ENCODE assay signal across 18 cellular contexts in the genomic region with DNA sequence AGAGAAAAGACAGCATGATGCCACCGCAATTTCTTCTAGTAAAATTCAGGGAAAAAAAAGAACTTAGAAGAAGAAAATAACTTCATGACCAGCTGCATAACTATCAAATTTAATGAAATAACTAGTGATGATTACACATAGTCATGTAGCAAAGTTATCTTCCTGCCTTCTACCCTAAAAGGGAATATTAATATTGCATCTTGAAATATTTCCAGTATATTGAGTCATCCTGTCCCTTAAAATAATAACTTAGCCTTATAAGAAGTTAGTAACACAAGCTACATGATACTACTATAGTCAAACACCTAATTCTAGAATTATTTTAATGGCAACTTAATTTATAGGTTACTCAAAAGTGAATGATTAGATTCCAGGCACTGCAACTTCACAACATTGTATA.
DNase-seq lines count a peak whose midpoint lies in the region; ATAC-seq and TF ChIP-seq lines count a peak whose summit lies in the region.
"Had no signal": no experiment of that assay in that cellular context is flagged by ENCODE, and none has a peak within 500 bp of the region (broad histone marks: within the 10 kb centered on the region; RNA-seq: fewer than 3 reads in every experiment).

No MANE protein-coding gene starts in this region.

- H4K8ac ChIP-seq in IMR-90 (ENCODE audit: low read depth in 2 of 2, low read length in 2 of 2), result no peak overlapping the region; a peak in 1 of 4 replicates

- H3K4me2 ChIP-seq in IMR-90 (ENCODE audit: low read depth, low read length), result no peak overlapping the region

- H3K4me1 ChIP-seq in IMR-90 (ENCODE audit: control insufficient read depth, insufficient read depth, low read length), result peaks cover 6% of the 10 kb centered on the region

- no peak overlapping the region for H2BK120ac ChIP-seq in IMR-90 (ENCODE audit: low read depth, low read length)

- H3K4me3 Mint-ChIP-seq in activated CD4-positive, alpha-beta T cell treated with anti-CD3 and anti-CD28 coated beads, Interleukin-2, amount 10 ng/mL, durations not matched to agents 24 days and 14 days, result no peak overlapping the region
- H3K4me3 Mint-ChIP-seq: CD4-positive, alpha-beta memory T cell had no signal

- no peak overlapping the region for H2BK15ac ChIP-seq in IMR-90 (ENCODE audit: low read depth, low read length)

- H3K36me3 ChIP-seq in IMR-90 (ENCODE audit: control insufficient read depth, insufficient read depth, low read length) (peaks cover 3% of the 10 kb centered on the region), brain microvascular endothelial cell (replicated peaks) (peaks cover 6% of the 10 kb centered on the region)

- no peak overlapping the region for H3K14ac ChIP-seq in IMR-90 (replicated peaks; ENCODE audit: low read depth, low read length)

- no peaks in the 10 kb centered on the region for H3K9me3 Mint-ChIP-seq in activated CD4-positive, alpha-beta T cell treated with anti-CD3 and anti-CD28 coated beads, Interleukin-2, amount 10 ng/mL, durations not matched to agents 24 days and 14 days
- H3K9me3 Mint-ChIP-seq: CD4-positive, alpha-beta memory T cell had no signal

- no peak overlapping the region for H4K5ac ChIP-seq in IMR-90 (ENCODE audit: low read depth, low read length)

- H3K4me3 ChIP-seq in IMR-90 (ENCODE audit: insufficient read depth, low read depth, low read length) (no peak overlapping the region), brain microvascular endothelial cell (ENCODE audit: low read depth, low read length) (no peak overlapping the region)
- H3K4me3 ChIP-seq: GM12878, SK-N-MC had no signal

- POLR2A ChIA-PET in IMR-90 (lab: Charles Lee; ENCODE audit: unreplicated experiment), result no interaction called here

- no peak overlapping the region for H3K18ac ChIP-seq in IMR-90 (ENCODE audit: low read depth, low read length)

- TF ChIP-seq RAD21 in IMR-90 (IDR thresholded peaks at IDR 0.05; ENCODE audit: low read length), result no peak

- no TSS peak for BruUV-seq in IMR-90 (replicated peaks; lab: Mats Ljungman, UMichigan)

- H3K9me3 ChIP-seq in IMR-90 (ENCODE audit: control insufficient read depth, insufficient read depth, low read length), result no peaks in the 10 kb centered on the region

- no peak overlapping the region for H2AK5ac ChIP-seq in IMR-90 (ENCODE audit: low read depth, low read length)

- no peak overlapping the region for H2BK20ac ChIP-seq in IMR-90 (ENCODE audit: low read depth, low read length)

- no peak overlapping the region for H3K27ac Mint-ChIP-seq in activated CD4-positive, alpha-beta T cell treated with anti-CD3 and anti-CD28 coated beads, Interleukin-2, amount 10 ng/mL, durations not matched to agents 24 days and 14 days

- in situ Hi-C loops in IMR-90 (cut with MboI; ENCODE audit: low sequenced_read_pairs), result loop anchor here (25.0 kb wide), 1 partner anchor 442 kb away; no protein-coding TSS in a partner anchor
- in situ Hi-C loops in brain microvascular endothelial cell (cut with HindIII; ENCODE audit: low pct_ligation_motif_present, low sequenced_read_pairs), result no loop called here

- no peak overlapping the region for H3K4ac ChIP-seq in IMR-90 (ENCODE audit: low read depth, low read length)

- no peaks in the 10 kb centered on the region for H3K27me3 Mint-ChIP-seq in activated CD4-positive, alpha-beta T cell treated with anti-CD3 and anti-CD28 coated beads, Interleukin-2, amount 10 ng/mL, durations not matched to agents 24 days and 14 days
- H3K27me3 Mint-ChIP-seq: CD4-positive, alpha-beta memory T cell had no signal

- peaks cover 7% of the 10 kb centered on the region for H3K9me1 ChIP-seq in IMR-90 (ENCODE audit: insufficient read depth, low read length)

- dilution Hi-C loops in IMR-90 (cut with HindIII; ENCODE audit: low sequenced_read_pairs, unreplicated experiment), result no loop called here

- no CpG with 5 or more reads among the region's 1 CpG for WGBS in IMR-90 (ENCODE audit: extremely low coverage in 2 of 2, insufficient read length in 1 of 2), 2 experiments

- H3K27me3 ChIP-seq in IMR-90 (ENCODE audit: control insufficient read depth, insufficient read depth, low read length) (no peaks in the 10 kb centered on the region), brain microvascular endothelial cell (replicated peaks) (no peaks in the 10 kb centered on the region)

- TF ChIP-seq CTCF in IMR-90 (conservative IDR thresholded peaks at IDR 0.05; ENCODE audit: low read depth, low read length) (no peak), brain microvascular endothelial cell (IDR thresholded peaks at IDR 0.05; ENCODE audit: low read depth, low read length, missing control alignments) (no peak)

- no peak for TF ChIP-seq POLR2A in IMR-90 (IDR thresholded peaks at IDR 0.05; ENCODE audit: low read depth, low read length)

- CTCF ChIA-PET in IMR-90 (lab: Yijun Ruan, JAX), result no interaction called here

- H3K23ac ChIP-seq in IMR-90 (ENCODE audit: low read depth, low read length), result no peak overlapping the region

- H2BK5ac ChIP-seq in IMR-90 (ENCODE audit: low read depth, low read length, poor library complexity, severe bottlenecking), result peak overlapping the region; percentile 36

- DNase-seq in IMR-90 (peak; percentile 67), brain microvascular endothelial cell (no peak), fibroblast of the conjunctiva (ENCODE audit: low read depth) (peak; percentile 4), AG08395 (ENCODE audit: low spot score) (no peak), DMS 273 treated with DMSO at 0.1 percent for 48 hours (lab: John Stamatoyannopoulos, UW) (no peak)
- no peak for DNase-seq in activated CD4-positive, alpha-beta T cell treated with anti-CD3 and anti-CD28 coated beads for 1 hour
- no peak for DNase-seq in activated CD4-positive, alpha-beta T cell treated with anti-CD3 and anti-CD28 coated beads, Interleukin-2, amount 10 ng/mL, durations not matched to agents 24 days and 14 days
- DNase-seq: CD4-positive, alpha-beta memory T cell; DMS79; KBM-7; NCI-H1092; NCI-H146; NCI-H2081 treated with DMSO at 0.1 percent for 48 hours; NCI-H510A; NCI-H82; Right ventricle myocardium superior had no signal

- H3K27ac ChIP-seq in IMR-90 (ENCODE audit: insufficient read depth, low read length) (no peak overlapping the region), brain microvascular endothelial cell (peak overlapping the region; percentile 9)
- H3K27ac ChIP-seq: SK-N-MC had no signal

- H3K36me3 Mint-ChIP-seq in activated CD4-positive, alpha-beta T cell treated with anti-CD3 and anti-CD28 coated beads, Interleukin-2, amount 10 ng/mL, durations not matched to agents 24 days and 14 days (ENCODE audit: low read depth), result peaks cover 8% of the 10 kb centered on the region

- peak; percentile 75 for ATAC-seq in IMR-90 (ENCODE audit: low read depth)
- ATAC-seq: GM12878 had no signal

- no peak overlapping the region for H3K9ac ChIP-seq in IMR-90 (ENCODE audit: low read depth, low read length)

- H4K20me1 ChIP-seq in IMR-90 (ENCODE audit: insufficient read depth, low read length), result no peaks in the 10 kb centered on the region

- intact Hi-C loops in IMR-90 (cut with micrococcal nuclease), result no loop called here
- intact Hi-C loops in activated CD4-positive, alpha-beta T cell treated with anti-CD3 and anti-CD28 coated beads, Interleukin-2, amount 10 ng/mL, durations not matched to agents 24 days and 14 days (cut with micrococcal nuclease), result no loop called here

- H3K79me1 ChIP-seq in IMR-90 (ENCODE audit: low read depth in 1 of 2, low read length in 2 of 2), result peaks cover 36 to 53% of the 10 kb centered on the region in 2 experiments

- H3K4me1 Mint-ChIP-seq in activated CD4-positive, alpha-beta T cell treated with anti-CD3 and anti-CD28 coated beads, Interleukin-2, amount 10 ng/mL, durations not matched to agents 24 days and 14 days, result peaks cover 5% of the 10 kb centered on the region

- no peak overlapping the region for H4K91ac ChIP-seq in IMR-90 (ENCODE audit: insufficient read depth, low read depth, low read length)

- H2AFZ ChIP-seq in IMR-90 (replicated peaks; ENCODE audit: low read length, poor library complexity), result no peak overlapping the region

- no peak overlapping the region for H3K56ac ChIP-seq in IMR-90 (ENCODE audit: extremely low read depth, insufficient read depth, low read length)

- no peak overlapping the region for H2AK9ac ChIP-seq in IMR-90 (replicated peaks; ENCODE audit: low read depth, low read length, poor library complexity)

TF ChIP-seq in IMR-90, 13 proteins besides CTCF, POLR2A, EP300 and RAD21:
- TF ChIP-seq BHLHE40 (IDR thresholded peaks at IDR 0.05; ENCODE audit: low read depth, low read length), result no peak
- no peak for TF ChIP-seq MAFK (IDR thresholded peaks at IDR 0.05; ENCODE audit: low read depth, low read length)
- TF ChIP-seq CEBPB (IDR thresholded peaks at IDR 0.05; ENCODE audit: low read depth, low read length), result peak; percentile 23; the same call in 1 of the 2 replicates

Comparison
In these comparisons a context has a peak if more than half of its experiments do, and no peak if none do; other contexts are left out.
1. DNase-seq: peak in IMR-90 (single experiment) and fibroblast of the conjunctiva (single experiment); none in brain microvascular endothelial cell (single experiment), activated CD4-positive, alpha-beta T cell treated with anti-CD3 and anti-CD28 coated beads for 1 hour (single experiment), activated CD4-positive, alpha-beta T cell treated with anti-CD3 and anti-CD28 coated beads, Interleukin-2, amount 10 ng/mL, durations not matched to agents 24 days and 14 days (single experiment), AG08395 (single experiment) and DMS 273 treated with DMSO at 0.1 percent for 48 hours (single experiment).